16 cellular contexts compared by ENCODE assay signal in genomic region chr19:54328781-54329180, GRCh38. TPM values are rescaled to one million over a fixed set of nuclear protein-coding genes. Genes with fewer than 3 reads are reported as not detected.
"Had no signal": no experiment of that assay in that cellular context is flagged by ENCODE, and none has a peak within 500 bp of the region (broad histone marks: within the 10 kb centered on the region; RNA-seq: fewer than 3 reads in every experiment).

No MANE protein-coding gene starts in this region.

RNA-seq across cellular contexts. Expression of gene LILRA4, which starts 10.2 kb away (rescaled TPM):
- total RNA-seq: colonic mucosa, dermis microvascular lymphatic vessel endothelial cell, endodermal cell, esophagus mucosa, gastrocnemius medialis, glomerular endothelial cell, kidney epithelial cell, left cardiac atrium, left ventricle myocardium superior, lung microvascular endothelial cell, mesothelial cell of epicardium, mucosa of descending colon, myocyte had no signal
- polyA plus RNA-seq: heart right ventricle; keratinocyte; naive thymus-derived CD4-positive, alpha-beta T cell had no signal

RNA-seq across cellular contexts. Expression of gene LILRA5, which starts 15.8 kb away (rescaled TPM):
- total RNA-seq: dermis microvascular lymphatic vessel endothelial cell, endodermal cell, glomerular endothelial cell, lung microvascular endothelial cell, mesothelial cell of epicardium, myocyte had no signal
- polyA plus RNA-seq: keratinocyte had no signal

RNA-seq across cellular contexts. Expression of gene LAIR1, which starts 36.0 kb away (rescaled TPM):
- total RNA-seq: dermis microvascular lymphatic vessel endothelial cell, endodermal cell, glomerular endothelial cell, lung microvascular endothelial cell, myocyte had no signal
- polyA plus RNA-seq: keratinocyte had no signal

RNA-seq across cellular contexts. Expression of gene LILRB2, which starts 47.9 kb away (rescaled TPM):
- total RNA-seq: dermis microvascular lymphatic vessel endothelial cell, endodermal cell, glomerular endothelial cell, kidney epithelial cell, lung microvascular endothelial cell, mesothelial cell of epicardium, myocyte had no signal
- polyA plus RNA-seq: keratinocyte had no signal
